In genomic region chr11:65609236-65609635, GRCh38 we compare ENCODE assay signal across 14 cellular contexts. TPM values are rescaled to one million over a fixed set of nuclear protein-coding genes. Genes with fewer than 3 reads are reported as not detected.
A peak's percentile ranks its signal among the peaks of the same experiment; 100 is the strongest.
DNase-seq lines count a peak whose midpoint lies in the region; ATAC-seq and TF ChIP-seq lines count a peak whose summit lies in the region.
"Had no signal": no experiment of that assay in that cellular context is flagged by ENCODE, and none has a peak within 500 bp of the region (broad histone marks: within the 10 kb centered on the region; RNA-seq: fewer than 3 reads in every experiment).

No MANE protein-coding gene starts in this region.

- no peak for ATAC-seq in natural killer cell treated with Interleukin-12 subunit alpha and Interleukin-12 subunit beta and Interleukin-15 and Interleukin-18, amount 100 ng/mL, for 72 hours
- ATAC-seq in GM18517 (IDR thresholded peaks at IDR 0.05; ENCODE audit: unreplicated experiment), result no peak
- ATAC-seq: Panc1 had no signal

- H3K4me3 Mint-ChIP-seq in HFFc6 (no peak overlapping the region), chondrocyte (ENCODE audit: unreplicated experiment) (no peak overlapping the region)
- peak overlapping the region; percentile 1 for H3K4me3 Mint-ChIP-seq in natural killer cell treated with Interleukin-12 subunit alpha and Interleukin-12 subunit beta and Interleukin-15 and Interleukin-18, amount 100 ng/mL, for 72 hours

- peaks cover 48% of the 10 kb centered on the region for H3K4me1 Mint-ChIP-seq in HFFc6 (ENCODE audit: low read depth)
- H3K4me1 Mint-ChIP-seq in chondrocyte (ENCODE audit: low read depth), result peaks cover 42% of the 10 kb centered on the region
- H3K4me1 Mint-ChIP-seq in natural killer cell treated with Interleukin-12 subunit alpha and Interleukin-12 subunit beta and Interleukin-15 and Interleukin-18, amount 100 ng/mL, for 72 hours (ENCODE audit: low read depth in 2 of 2), result peaks cover 26 to 33% of the 10 kb centered on the region in 2 donors

- H3K4me3 ChIP-seq in AG10803 (ENCODE audit: low read length), result no peak overlapping the region

- TF ChIP-seq CTCF in AG10803 (conservative IDR thresholded peaks at IDR 0.05; ENCODE audit: low read length), result no peak
- no peak for TF ChIP-seq CTCF in HFFc6 (IDR thresholded peaks at IDR 0.05)
- TF ChIP-seq CTCF in chondrocyte (IDR thresholded peaks at IDR 0.05), result no peak

- DNase-seq in AG10803 (ENCODE audit: low read depth) (peak; percentile 29), HFFc6 (no peak), chondrocyte (ENCODE audit: low spot score) (no peak), OCI-M2 (lab: John Stamatoyannopoulos, UW; ENCODE audit: unreplicated experiment) (no peak), iPS-NIHi11 (ENCODE audit: low spot score) (no peak)
- DNase-seq in natural killer cell treated with Interleukin-12 subunit alpha and Interleukin-12 subunit beta and Interleukin-15 and Interleukin-18, amount 100 ng/mL, for 72 hours (ENCODE audit: low spot score), result no peak
- no peak for DNase-seq in effector CD4-positive, alpha-beta T cell
- DNase-seq: anterior cingulate cortex, C1 segment of cervical spinal cord, NCI-H1436 treated with DMSO at 0.1 percent for 48 hours, NCI-H510A treated with DMSO at 0.1 percent for 48 hours, posterior cingulate gyrus had no signal

- H3K27me3 Mint-ChIP-seq in HFFc6 (ENCODE audit: insufficient read depth) (peaks cover 3% of the 10 kb centered on the region; the same call in 1 of the 2 replicates), chondrocyte (ENCODE audit: low read depth) (no peaks in the 10 kb centered on the region)
- H3K27me3 Mint-ChIP-seq in natural killer cell treated with Interleukin-12 subunit alpha and Interleukin-12 subunit beta and Interleukin-15 and Interleukin-18, amount 100 ng/mL, for 72 hours, result no peaks in the 10 kb centered on the region

- H3K9me3 Mint-ChIP-seq in HFFc6 (no peaks in the 10 kb centered on the region), chondrocyte (ENCODE audit: low read depth) (no peaks in the 10 kb centered on the region)
- no peaks in the 10 kb centered on the region for H3K9me3 Mint-ChIP-seq in natural killer cell treated with Interleukin-12 subunit alpha and Interleukin-12 subunit beta and Interleukin-15 and Interleukin-18, amount 100 ng/mL, for 72 hours

- H3K36me3 Mint-ChIP-seq in HFFc6 (ENCODE audit: low read depth) (peaks cover 18% of the 10 kb centered on the region), chondrocyte (ENCODE audit: low read depth) (peaks cover 14% of the 10 kb centered on the region)
- peaks cover 4% of the 10 kb centered on the region for H3K36me3 Mint-ChIP-seq in natural killer cell treated with Interleukin-12 subunit alpha and Interleukin-12 subunit beta and Interleukin-15 and Interleukin-18, amount 100 ng/mL, for 72 hours

- H3K27ac Mint-ChIP-seq in HFFc6, result peak overlapping the region; percentile 15; the same call in 1 of the 2 replicates
- peak overlapping the region; percentile 41 for H3K27ac Mint-ChIP-seq in chondrocyte (ENCODE audit: unreplicated experiment)
- peak overlapping the region; percentile 57 to 89 for H3K27ac Mint-ChIP-seq in natural killer cell treated with Interleukin-12 subunit alpha and Interleukin-12 subunit beta and Interleukin-15 and Interleukin-18, amount 100 ng/mL, for 72 hours

RNA-seq across cellular contexts. Expression of gene MAP3K11, which starts 4.8 kb away (rescaled TPM):
- 10 to 100 TPM; 42.1 to 51.1 (median 46.5) TPM for total RNA-seq in HFFc6 (2021; fragmentation: NEBNext Ultra II Directional; extraction: Animal tissue kit (Norgen Biotek cat#: 25700))
- total RNA-seq in chondrocyte, result 30.2 to 34.6 TPM (median 31.6 TPM) in 3 replicates
- total RNA-seq in natural killer cell treated with Interleukin-12 subunit alpha and Interleukin-12 subunit beta and Interleukin-15 and Interleukin-18, amount 100 ng/mL, for 72 hours, result 10 to 100 TPM; 81.1 to 83.3 TPM

RNA-seq across cellular contexts. Expression of gene PCNX3, which starts 6.3 kb away (rescaled TPM):
- total RNA-seq in HFFc6 (2021; fragmentation: NEBNext Ultra II Directional; extraction: Animal tissue kit (Norgen Biotek cat#: 25700)), result 10 to 100 TPM; 51.5 to 66.7 (median 57.3) TPM
- total RNA-seq in chondrocyte, result 32.6 to 57.7 TPM (median 36.3 TPM) in 3 replicates
- 10 to 100 TPM; 65.1 to 96.9 TPM for total RNA-seq in natural killer cell treated with Interleukin-12 subunit alpha and Interleukin-12 subunit beta and Interleukin-15 and Interleukin-18, amount 100 ng/mL, for 72 hours

RNA-seq across cellular contexts. Expression of gene KCNK7, which starts 13.6 kb away (rescaled TPM):
- under 1 TPM in 3 of 6 experiments, not detected in 3; 0.16 to 0.31 (median 0.30) TPM for total RNA-seq in HFFc6 (2021; fragmentation: NEBNext Ultra II Directional; extraction: Animal tissue kit (Norgen Biotek cat#: 25700))
- total RNA-seq in chondrocyte, result 0.22 to 0.44 TPM in 2 of 3 replicates, not detected in the other
- total RNA-seq in natural killer cell treated with Interleukin-12 subunit alpha and Interleukin-12 subunit beta and Interleukin-15 and Interleukin-18, amount 100 ng/mL, for 72 hours, result 1 to 10 TPM; 2.3 to 2.8 TPM

RNA-seq across cellular contexts. Expression of gene SIPA1, which starts 28.7 kb away (rescaled TPM):
- 10 to 100 TPM; 23.0 to 41.3 (median 38.3) TPM for total RNA-seq in HFFc6 (2021; fragmentation: NEBNext Ultra II Directional; extraction: Animal tissue kit (Norgen Biotek cat#: 25700))
- total RNA-seq in chondrocyte, result 22.7 to 33.3 TPM (median 27.4 TPM) in 3 replicates
- total RNA-seq in natural killer cell treated with Interleukin-12 subunit alpha and Interleukin-12 subunit beta and Interleukin-15 and Interleukin-18, amount 100 ng/mL, for 72 hours, result 100 to 1,000 TPM; 139 to 140 TPM

RNA-seq across cellular contexts. Expression of gene EHBP1L1, which starts 33.4 kb away (rescaled TPM):
- 10 to 100 TPM; 47.5 to 69.3 (median 61.3) TPM for total RNA-seq in HFFc6 (2021; fragmentation: NEBNext Ultra II Directional; extraction: Animal tissue kit (Norgen Biotek cat#: 25700))
- total RNA-seq in chondrocyte, result 28.1 to 82.0 TPM (median 81.3 TPM) in 3 replicates
- total RNA-seq in natural killer cell treated with Interleukin-12 subunit alpha and Interleukin-12 subunit beta and Interleukin-15 and Interleukin-18, amount 100 ng/mL, for 72 hours, result 100 to 1,000 TPM; 156 to 188 TPM

Comparison
In these comparisons a context has a peak if more than half of its experiments do, and no peak if none do; other contexts are left out.
1. H3K27ac Mint-ChIP-seq: peak in every context shown above with its lines; median percentile 73 in natural killer cell treated with Interleukin-12 subunit alpha and Interleukin-12 subunit beta and Interleukin-15 and Interleukin-18, amount 100 ng/mL, for 72 hours; 41 in chondrocyte; 15 in HFFc6.